ENCODE assay signal across 8 cellular contexts in genomic region chr4:23888421-23889319, GRCh38. TPM values are rescaled to one million over a fixed set of nuclear protein-coding genes. Genes with fewer than 3 reads are reported as not detected.
DNase-seq lines count a peak whose midpoint lies in the region; ATAC-seq and TF ChIP-seq lines count a peak whose summit lies in the region.

No MANE protein-coding gene starts in this region.

- no peak for TF ChIP-seq POLR2A in prostate gland (IDR thresholded peaks at IDR 0.05)

- TF ChIP-seq CTCF in prostate gland (IDR thresholded peaks at IDR 0.05) = no peak

- no peaks in the 10 kb centered on the region for H3K9me3 ChIP-seq in prostate gland

- ATAC-seq in SK-N-SH treated with all-trans-retinoic acid at 6 μM for 48 hours (peak; percentile 87), left cardiac atrium (peak; percentile 64 to 71), GM18868 (IDR thresholded peaks at IDR 0.05; ENCODE audit: unreplicated experiment) (no peak), GM21528 (IDR thresholded peaks at IDR 0.05; ENCODE audit: low FRiP score, unreplicated experiment) (no peak)

- H3K27ac ChIP-seq in prostate gland = peak overlapping the region; percentile 60 to 62

- H3K36me3 ChIP-seq in prostate gland = no peaks in the 10 kb centered on the region

- intact Hi-C loops in left cardiac atrium (cut with DNase I) (loop anchor here in 1 of 2 donors (5.0 kb wide), 1 partner anchor 44 kb away; no protein-coding TSS in a partner anchor), prostate gland (cut with DNase I) (no loop called here)

- no peaks in the 10 kb centered on the region for H3K4me1 ChIP-seq in prostate gland (replicated peaks)

- DNase-seq in Daoy (ENCODE audit: low read depth) (peak; percentile 46), left cardiac atrium (no peak), prostate gland (ENCODE audit: low spot score) (no peak), KBM-7 (no peak)
- no peak for DNase-seq in effector CD8-positive, alpha-beta T cell (lab: John Stamatoyannopoulos, UW)

- 2% methylated on average over 25 of the region's 25 CpGs for WGBS in prostate gland

- no peaks in the 10 kb centered on the region for H3K27me3 ChIP-seq in prostate gland (replicated peaks; ENCODE audit: insufficient read depth)

- in situ Hi-C loops in KBM-7 (cut with MboI; ENCODE audit: low pct_unique_long_range_greater_than_20kb, low sequenced_read_pairs) = no loop called here

- peak overlapping the region; percentile 28 to 34 for H3K4me3 ChIP-seq in prostate gland

TF ChIP-seq in SK-N-SH treated with all-trans-retinoic acid at 6 μM for 48 hours, 23 proteins besides CTCF, POLR2A, EP300 and RAD21:
- TF ChIP-seq TCF4 (CRISPR knock-in tag; IDR thresholded peaks at IDR 0.05; ENCODE audit: borderline replicate concordance) = peak; percentile 83
- peak; percentile 68 for TF ChIP-seq ISL1 (CRISPR knock-in tag; IDR thresholded peaks at IDR 0.05)
- TF ChIP-seq TSHZ2 (CRISPR knock-in tag; IDR thresholded peaks at IDR 0.05) = peak; percentile 52
- no peak for TF ChIP-seq CSDC2 (CRISPR knock-in tag; IDR thresholded peaks at IDR 0.05)
- peak; percentile 34; the same call in 1 of the 2 replicates for TF ChIP-seq PATZ1 (CRISPR knock-in tag; IDR thresholded peaks at IDR 0.05; ENCODE audit: borderline replicate concordance)
TF ChIP-seq in SK-N-SH treated with all-trans-retinoic acid at 6 μM for 48 hours: peak in this region for 4.

RNA-seq across cellular contexts. Expression of gene PPARGC1A, which starts 1.2 kb away (rescaled TPM):
- total RNA-seq in Daoy (2014; rRNA removed; shearing (Covaris generic)) = 0.17 and 0.27 TPM in 2 replicates
- total RNA-seq in left cardiac atrium (100 to 1,000 TPM in 1 of 2 donors, 10 to 100 TPM in 1; 75.4 to 180 TPM), prostate gland (10 to 100 TPM in 1 of 2 donors, 1 to 10 TPM in 1; 9.2 to 14.7 TPM)

Comparison
In these comparisons a context has a peak if more than half of its experiments do, and no peak if none do; other contexts are left out.
1. ATAC-seq: peak in SK-N-SH treated with all-trans-retinoic acid at 6 μM for 48 hours (single experiment) and left cardiac atrium (2 of 2); none in GM18868 (single experiment) and GM21528 (single experiment).